20 cellular contexts compared by ENCODE assay signal in genomic region chr9:136776947-136777346, GRCh38. TPM values are rescaled to one million over a fixed set of nuclear protein-coding genes. Genes with fewer than 3 reads are reported as not detected.
DNase-seq lines count a peak whose midpoint lies in the region; ATAC-seq and TF ChIP-seq lines count a peak whose summit lies in the region.
"Had no signal": no experiment of that assay in that cellular context is flagged by ENCODE, and none has a peak within 500 bp of the region (broad histone marks: within the 10 kb centered on the region; RNA-seq: fewer than 3 reads in every experiment).

No MANE protein-coding gene starts in this region.

- H3K36me3 Mint-ChIP-seq in neural progenitor cell: no peaks in the 10 kb centered on the region

- peaks cover 7 to 14% (median 9%) of the 10 kb centered on the region in 11 experiments for H3K9me3 ChIP-seq in BLaER1 treated with 17β-estradiol and CSF1 and Interleukin-3, amounts not matched to agents 10 nM and 100 nM (replicated peaks in 1 of 11)
- H3K9me3 ChIP-seq in MM.1S (replicated peaks; ENCODE audit: insufficient read depth, low read length) (no peaks in the 10 kb centered on the region), neural progenitor cell (ENCODE audit: low read depth) (no peaks in the 10 kb centered on the region), GM23248 (ENCODE audit: low read depth) (no peaks in the 10 kb centered on the region)
- H3K9me3 ChIP-seq: SK-N-SH had no signal

- no peak for ATAC-seq in GM19397 (IDR thresholded peaks at IDR 0.05; ENCODE audit: unreplicated experiment)
- no peak for ATAC-seq in HG02973 (IDR thresholded peaks at IDR 0.05; ENCODE audit: unreplicated experiment)
- no peak for ATAC-seq in sciatic nerve
- ATAC-seq: GM23338, HCT116 had no signal

- H3K9me3 Mint-ChIP-seq in neural progenitor cell: peaks cover 23% of the 10 kb centered on the region

- peaks cover 11% of the 10 kb centered on the region for H3K4me1 Mint-ChIP-seq in neural progenitor cell

- H3K27me3 Mint-ChIP-seq in neural progenitor cell (ENCODE audit: insufficient read depth, low read depth): peaks cover 34% of the 10 kb centered on the region

- H3K9ac ChIP-seq in BLaER1 treated with 17β-estradiol and CSF1 and Interleukin-3, amounts not matched to agents 10 nM and 100 nM: peak overlapping the region in 8 of 11 experiments; percentile 5 to 65 (median 42); a peak in 12 of 22 replicates
- H3K9ac ChIP-seq in MM.1S (ENCODE audit: low read length) (no peak overlapping the region; the same call in 1 of the 2 replicates), neural progenitor cell (no peak overlapping the region), GM23248 (no peak overlapping the region)
- H3K9ac ChIP-seq: SK-N-SH had no signal

- 0 out of 2 replicates have a peak, but pooled peaks cover 4% of the 10 kb centered on the region for H3F3A ChIP-seq in MM.1S (ENCODE audit: insufficient read depth, low read length)
- no peaks in the 10 kb centered on the region for H3F3A ChIP-seq in neural progenitor cell (ENCODE audit: low read depth)
- H3F3A ChIP-seq in GM23248 (ENCODE audit: insufficient read depth): no peaks in the 10 kb centered on the region

- H3K79me2 ChIP-seq in MM.1S (ENCODE audit: low read length): no peaks in the 10 kb centered on the region
- H3K79me2 ChIP-seq in neural progenitor cell (ENCODE audit: low read depth): no peaks in the 10 kb centered on the region
- no peaks in the 10 kb centered on the region for H3K79me2 ChIP-seq in GM23248 (ENCODE audit: insufficient read depth)

- DNase-seq in MM.1S: no peak
- DNase-seq in epidermal melanocyte (ENCODE audit: insufficient read length, low spot score): peak; percentile 1
- no peak for DNase-seq in neural progenitor cell (ENCODE audit: low spot score)
- DNase-seq in GM23248: no peak
- no peak for DNase-seq in sciatic nerve (ENCODE audit: low spot score)
- DNase-seq: C1 segment of cervical spinal cord, DMS53, Kasumi-1, NCI-H1105 treated with DMSO at 0.1 percent for 48 hours, NCI-H187, NCI-H345, NCI-H526 treated with DMSO at 0.1 percent for 48 hours, SHP77, SK-N-SH had no signal

- WGBS in GM23248 (ENCODE audit: low coverage in 1 of 2, low lambda C conversion rate in 2 of 2, missing lambda C conversion rate in 2 of 2), 2 experiments: 38 to 46% methylated on average over 7 of the region's 7 CpGs

- H3K27ac Mint-ChIP-seq in neural progenitor cell: no peak overlapping the region
- H3K27ac Mint-ChIP-seq: GM23338 had no signal

- H3K4me3 Mint-ChIP-seq in neural progenitor cell: peak overlapping the region; percentile 36
- H3K4me3 Mint-ChIP-seq: GM23338 had no signal

- H3K36me3 ChIP-seq in BLaER1 treated with 17β-estradiol and CSF1 and Interleukin-3, amounts not matched to agents 10 nM and 100 nM: no peaks in the 10 kb centered on the region
- no peaks in the 10 kb centered on the region for H3K36me3 ChIP-seq in MM.1S (replicated peaks; ENCODE audit: insufficient read depth, low read length)
- no peaks in the 10 kb centered on the region for H3K36me3 ChIP-seq in neural progenitor cell
- no peaks in the 10 kb centered on the region for H3K36me3 ChIP-seq in GM23248 (ENCODE audit: low read depth)

- H3K9me2 ChIP-seq in MM.1S (replicated peaks; ENCODE audit: insufficient read depth, low read length) (no peaks in the 10 kb centered on the region), GM23248 (ENCODE audit: insufficient read depth) (no peaks in the 10 kb centered on the region)
- H3K9me2 ChIP-seq: SK-N-SH had no signal

- in situ Hi-C loops in GM23248 (cut with MboI): loop anchor here (10.0 kb wide), 1 partner anchor 258 kb away; the partner anchor contains the start of gene FUT7

- peak overlapping the region in 8 of 11 experiments; percentile 33 to 67 (median 50); a peak in 13 of 22 replicates for H3K27ac ChIP-seq in BLaER1 treated with 17β-estradiol and CSF1 and Interleukin-3, amounts not matched to agents 10 nM and 100 nM
- H3K27ac ChIP-seq in MM.1S (ENCODE audit: low read length) (no peak overlapping the region), neural progenitor cell (no peak overlapping the region), GM23248 (no peak overlapping the region)

- H2AFZ ChIP-seq in MM.1S (ENCODE audit: low read length): peak overlapping the region; percentile 89
- no peak overlapping the region for H2AFZ ChIP-seq in neural progenitor cell (replicated peaks)
- no peak overlapping the region for H2AFZ ChIP-seq in GM23248
- H2AFZ ChIP-seq: GM23338 had no signal

- intact Hi-C loops in sciatic nerve (cut with DNase I): no loop called here

- TF ChIP-seq CTCF in MM.1S (IDR thresholded peaks at IDR 0.05; ENCODE audit: low read length) (no peak), neural progenitor cell (IDR thresholded peaks at IDR 0.05) (no peak)

- H3K4me3 ChIP-seq in BLaER1 treated with 17β-estradiol and CSF1 and Interleukin-3, amounts not matched to agents 10 nM and 100 nM: 0 out of 20 replicates have a peak overlapping the region, but pooled peaks of 1 of the 10 experiments have one; percentile 17
- peak overlapping the region; percentile 53 for H3K4me3 ChIP-seq in MM.1S (ENCODE audit: low read length)
- no peak overlapping the region for H3K4me3 ChIP-seq in neural progenitor cell
- no peak overlapping the region for H3K4me3 ChIP-seq in GM23248
- H3K4me3 ChIP-seq: GM23338 had no signal

- no peaks in the 10 kb centered on the region for H3K27me3 ChIP-seq in BLaER1 treated with 17β-estradiol and CSF1 and Interleukin-3, amounts not matched to agents 10 nM and 100 nM
- peaks cover 47% of the 10 kb centered on the region for H3K27me3 ChIP-seq in MM.1S (replicated peaks; ENCODE audit: insufficient read depth, low read length)
- peaks cover 41% of the 10 kb centered on the region for H3K27me3 ChIP-seq in neural progenitor cell
- H3K27me3 ChIP-seq in GM23248 (replicated peaks; ENCODE audit: insufficient read depth): peaks cover 20% of the 10 kb centered on the region

- peaks cover 17 to 32% (median 25%) of the 10 kb centered on the region in 10 experiments for H3K4me1 ChIP-seq in BLaER1 treated with 17β-estradiol and CSF1 and Interleukin-3, amounts not matched to agents 10 nM and 100 nM
- peaks cover 11% of the 10 kb centered on the region for H3K4me1 ChIP-seq in MM.1S (ENCODE audit: low read length)
- H3K4me1 ChIP-seq in neural progenitor cell: no peaks in the 10 kb centered on the region
- H3K4me1 ChIP-seq in GM23248 (ENCODE audit: insufficient read depth): no peaks in the 10 kb centered on the region

- H4K20me1 ChIP-seq in BLaER1 treated with 17β-estradiol and CSF1 and Interleukin-3, amounts not matched to agents 10 nM and 100 nM: no peaks in the 10 kb centered on the region
- H4K20me1 ChIP-seq in MM.1S (ENCODE audit: insufficient read depth, low read length) (no peaks in the 10 kb centered on the region), neural progenitor cell (ENCODE audit: low read depth) (no peaks in the 10 kb centered on the region), GM23248 (ENCODE audit: insufficient read depth) (no peaks in the 10 kb centered on the region)

- H3K4me2 ChIP-seq in BLaER1 treated with 17β-estradiol and CSF1 and Interleukin-3, amounts not matched to agents 10 nM and 100 nM: peak overlapping the region; percentile 23 to 78 (median 70)
- H3K4me2 ChIP-seq in MM.1S (ENCODE audit: low read depth, low read length): peak overlapping the region; percentile 82
- no peak overlapping the region for H3K4me2 ChIP-seq in neural progenitor cell
- no peak overlapping the region for H3K4me2 ChIP-seq in GM23248 (ENCODE audit: unreplicated experiment)
- H3K4me2 ChIP-seq: GM23338, SK-N-SH had no signal

RNA-seq across cellular contexts. Expression of gene LCN15, which starts 12.6 kb away (rescaled TPM):
- total RNA-seq in neural progenitor cell (ENCODE audit: low replicate concordance) (not detected in 2 replicates), sciatic nerve (not detected)
- not detected in 2 replicates for total RNA-seq in GM23248 (2014; rRNA removed; shearing (Covaris generic))
- not detected in 2 replicates for polyA plus RNA-seq in GM23248 (2016; fragmentation: Nextera tagmentation; extraction: Ambion mirVana)
- total RNA-seq: OCI-LY7 had no signal

RNA-seq across cellular contexts. Expression of gene TMEM141, which starts 14.2 kb away (rescaled TPM):
- total RNA-seq in neural progenitor cell (ENCODE audit: low replicate concordance) (19.9 and 46.8 TPM in 2 replicates), sciatic nerve (37.8 TPM)
- 51.3 and 51.7 TPM in 2 replicates for total RNA-seq in GM23248 (2014; rRNA removed; shearing (Covaris generic))
- polyA plus RNA-seq in GM23248 (2016; fragmentation: Nextera tagmentation; extraction: Ambion mirVana): 59.4 and 61.8 TPM in 2 replicates

RNA-seq across cellular contexts. Expression of gene LCN8, which starts 18.9 kb away (rescaled TPM):
- total RNA-seq in neural progenitor cell (ENCODE audit: low replicate concordance) (not detected in 2 replicates), sciatic nerve (not detected)
- not detected in 2 replicates for total RNA-seq in GM23248 (2014; rRNA removed; shearing (Covaris generic))
- not detected in 2 replicates for polyA plus RNA-seq in GM23248 (2016; fragmentation: Nextera tagmentation; extraction: Ambion mirVana)
- total RNA-seq: GM23338, OCI-LY7 had no signal
- polyA plus RNA-seq: GM23338, SK-N-SH had no signal

RNA-seq across cellular contexts. Expression of gene CCDC183, which starts 19.2 kb away (rescaled TPM):
- total RNA-seq in neural progenitor cell (ENCODE audit: low replicate concordance): 0.84 and 2.1 TPM in 2 replicates
- total RNA-seq in GM23248 (2014; rRNA removed; shearing (Covaris generic)): 0.76 TPM in 1 of 2 replicates, not detected in the other
- 0.39 and 1.5 TPM in 2 replicates for polyA plus RNA-seq in GM23248 (2016; fragmentation: Nextera tagmentation; extraction: Ambion mirVana)
- total RNA-seq in sciatic nerve: 2.5 TPM

RNA-seq across cellular contexts. Expression of gene LCN6, which starts 28.6 kb away (rescaled TPM):
- total RNA-seq in neural progenitor cell (ENCODE audit: low replicate concordance): not detected in 2 replicates
- not detected in 2 replicates for total RNA-seq in GM23248 (2014; rRNA removed; shearing (Covaris generic))
- not detected in 2 replicates for polyA plus RNA-seq in GM23248 (2016; fragmentation: Nextera tagmentation; extraction: Ambion mirVana)
- 7.0 TPM for total RNA-seq in sciatic nerve
- total RNA-seq: GM23338, OCI-LY7 had no signal
- polyA plus RNA-seq: GM23338, SK-N-SH had no signal

Comparison
In these comparisons a context has a peak if more than half of its experiments do, and no peak if none do; other contexts are left out.
1. H3K27ac ChIP-seq: peak in BLaER1 treated with 17β-estradiol and CSF1 and Interleukin-3, amounts not matched to agents 10 nM and 100 nM (8 of 11); none in MM.1S (single experiment), neural progenitor cell (single experiment) and GM23248 (single experiment).
2. H3K4me2 ChIP-seq: peak in BLaER1 treated with 17β-estradiol and CSF1 and Interleukin-3, amounts not matched to agents 10 nM and 100 nM (11 of 11) and MM.1S (single experiment); none in neural progenitor cell (single experiment) and GM23248 (single experiment).
3. H3K9ac ChIP-seq: peak in BLaER1 treated with 17β-estradiol and CSF1 and Interleukin-3, amounts not matched to agents 10 nM and 100 nM (8 of 11); none in MM.1S (single experiment), neural progenitor cell (single experiment) and GM23248 (single experiment).